Comparison of ENCODE assay signal across 19 cellular contexts in the genomic region with DNA sequence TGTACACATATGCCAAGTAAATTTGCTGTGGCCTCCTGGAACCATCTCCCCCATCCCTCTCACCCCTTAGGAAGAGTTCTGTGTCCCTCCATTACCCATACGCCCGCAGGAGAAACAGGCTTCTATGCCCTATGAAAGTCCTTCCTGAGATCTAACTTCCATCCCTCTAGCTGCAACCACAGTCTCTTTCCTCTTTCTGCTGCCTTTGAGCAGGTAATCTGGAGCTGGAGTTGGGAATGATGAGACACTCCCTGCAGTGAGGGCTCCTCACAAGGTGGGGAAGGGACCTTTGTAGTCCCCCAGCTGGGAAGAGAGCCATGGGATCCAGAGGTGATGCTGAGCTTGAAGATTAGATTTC. TPM values are rescaled to one million over a fixed set of nuclear protein-coding genes. Genes with fewer than 3 reads are reported as not detected.
"Had no signal": no experiment of that assay in that cellular context is flagged by ENCODE, and none has a peak within 500 bp of the region (broad histone marks: within the 10 kb centered on the region; RNA-seq: fewer than 3 reads in every experiment).

No MANE protein-coding gene starts in this region.

- H3K4me3 ChIP-seq: gastrocnemius medialis, spleen, testis had no signal

- H3K27ac Mint-ChIP-seq: activated CD8-positive, alpha-beta T cell treated with anti-CD3 and anti-CD28 coated beads, Interleukin-2, amount 10 ng/mL, durations not matched to agents 7 days and 5 days; activated naive CD4-positive, alpha-beta T cell treated with anti-CD3 and anti-CD28 coated beads, Interleukin-2, amount 50 U/mL, for 72 hours; natural killer cell treated with Interleukin-12 subunit alpha and Interleukin-12 subunit beta and Interleukin-15 and Interleukin-18, amount 100 ng/mL, for 72 hours; progenitor cell of endocrine pancreas had no signal

- H3K9me3 ChIP-seq: esophagus muscularis mucosa, gastrocnemius medialis, testis, vagina had no signal

- H3K36me3 Mint-ChIP-seq: natural killer cell treated with Interleukin-12 subunit alpha and Interleukin-12 subunit beta and Interleukin-15 and Interleukin-18, amount 100 ng/mL, for 72 hours had no signal

- H3K9me3 Mint-ChIP-seq: natural killer cell treated with Interleukin-12 subunit alpha and Interleukin-12 subunit beta and Interleukin-15 and Interleukin-18, amount 100 ng/mL, for 72 hours had no signal

- H3K36me3 ChIP-seq: gastrocnemius medialis, vagina had no signal

- ATAC-seq: activated CD4-positive, CD25-positive, alpha-beta regulatory T cell treated with anti-CD3 and anti-CD28 coated beads, Interleukin-2, amount 50 U/mL, for 24 hours; activated CD8-positive, alpha-beta T cell treated with anti-CD3 and anti-CD28 coated beads, Interleukin-2, amount 10 ng/mL, durations not matched to agents 7 days and 5 days; activated naive CD4-positive, alpha-beta T cell treated with anti-CD3 and anti-CD28 coated beads, Interleukin-2, amount 50 U/mL, for 72 hours; gastrocnemius medialis; natural killer cell treated with Interleukin-12 subunit alpha and Interleukin-12 subunit beta and Interleukin-15 and Interleukin-18, amount 100 ng/mL, for 72 hours had no signal

- H3K4me3 Mint-ChIP-seq: activated CD8-positive, alpha-beta T cell treated with anti-CD3 and anti-CD28 coated beads, Interleukin-2, amount 10 ng/mL, durations not matched to agents 7 days and 5 days; natural killer cell treated with Interleukin-12 subunit alpha and Interleukin-12 subunit beta and Interleukin-15 and Interleukin-18, amount 100 ng/mL, for 72 hours had no signal

- DNase-seq: activated CD4-positive, alpha-beta T cell treated with anti-CD3 and anti-CD28 coated beads, Interleukin-2, amount 50 U/mL, for 1 hour; activated CD8-positive, alpha-beta T cell treated with anti-CD3 and anti-CD28 coated beads, Interleukin-2, amount 10 ng/mL, durations not matched to agents 7 days and 5 days; activated gamma-delta T cell treated with Interleukin-2 at 50 U/mL for 16 hours; activated T-cell treated with anti-CD3 and anti-CD28 coated beads, Interleukin-2, amount 50 U/mL, for 1 hour; gastrocnemius medialis; hippocampal formation; left ventricle myocardium inferior; retina; spleen; stimulated activated CD4-positive, alpha-beta T cell treated with anti-CD3 and anti-CD28 coated beads, Interleukin-4, amount 100 ng/mL, for 1 hour; stimulated activated naive CD4-positive, alpha-beta T cell; testis had no signal

- H3K27me3 ChIP-seq: gastrocnemius medialis, testis, vagina had no signal

- H3K27ac ChIP-seq: left ventricle myocardium inferior, spleen, testis, vagina had no signal

- H3K4me1 ChIP-seq: testis had no signal

RNA-seq across cellular contexts. Expression of a gene that starts 2.0 kb away (rescaled TPM):
- total RNA-seq: lung microvascular endothelial cell had no signal
